ENCODE assay signal across 15 cellular contexts in the genomic region with DNA sequence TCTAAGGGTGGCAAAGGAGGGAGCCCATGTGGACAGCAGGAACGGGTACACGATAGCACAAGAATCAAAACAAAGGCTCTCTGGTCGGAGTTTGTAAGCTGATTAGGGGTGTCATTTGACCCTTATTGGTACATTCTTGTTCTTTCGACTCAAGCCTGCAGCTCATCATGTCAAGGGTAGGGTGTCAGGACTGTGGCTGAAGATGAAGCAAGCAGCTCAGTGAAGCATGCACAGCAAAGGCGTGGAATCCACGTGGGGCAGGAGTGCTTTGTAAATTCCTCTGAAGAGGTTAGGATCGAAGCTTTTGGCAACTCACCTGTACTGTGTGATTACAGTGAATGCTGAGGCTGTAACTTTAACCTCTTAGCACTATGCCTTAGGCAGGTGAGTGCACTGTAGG. TPM values are rescaled to one million over a fixed set of nuclear protein-coding genes. Genes with fewer than 3 reads are reported as not detected.
DNase-seq lines count a peak whose midpoint lies in the region; ATAC-seq and TF ChIP-seq lines count a peak whose summit lies in the region.
"Had no signal": no experiment of that assay in that cellular context is flagged by ENCODE, and none has a peak within 500 bp of the region (broad histone marks: within the 10 kb centered on the region; RNA-seq: fewer than 3 reads in every experiment).

No MANE protein-coding gene starts in this region.

- H3F3A ChIP-seq in neural progenitor cell (ENCODE audit: low read depth) = peaks cover 29% of the 10 kb centered on the region

- TF ChIP-seq CTCF in right atrium auricular region (IDR thresholded peaks at IDR 0.05) (no peak), coronary artery (IDR thresholded peaks at IDR 0.05) (no peak), neural progenitor cell (IDR thresholded peaks at IDR 0.05) (no peak), tibial nerve (IDR thresholded peaks at IDR 0.05) (no peak)

- no peak overlapping the region for H3K9ac ChIP-seq in neural progenitor cell

- H3K27me3 Mint-ChIP-seq in neural progenitor cell (ENCODE audit: insufficient read depth, low read depth) = peaks cover 5% of the 10 kb centered on the region
- H3K27me3 Mint-ChIP-seq: brain had no signal

- H3K4me3 ChIP-seq in right atrium auricular region (no peak overlapping the region), coronary artery (peak overlapping the region; percentile 56), neural progenitor cell (no peak overlapping the region), tibial nerve (no peak overlapping the region)

- peaks cover 6% of the 10 kb centered on the region for H4K20me1 ChIP-seq in neural progenitor cell (ENCODE audit: low read depth)

- H3K4me1 Mint-ChIP-seq in neural progenitor cell = peaks cover 19% of the 10 kb centered on the region

- H3K9me3 Mint-ChIP-seq in neural progenitor cell = no peaks in the 10 kb centered on the region
- H3K9me3 Mint-ChIP-seq: activated T-helper 1 cell treated with anti-CD3 and anti-CD28 coated beads, Interleukin-12 subunit alpha, Interleukin-12 subunit beta, Interleukin-2, Interleukin-4 antibody, amounts not matched to agents 30 ng/mL and 10 ng/mL and 1 ng/mL, durations not matched to agents 14 hours and 24 hours and 36 hours; brain had no signal

- whole genome bisulfite sequencing in tibial nerve, 2 donors = 40 to 62% methylated on average over 7 of the region's 7 CpGs

- H3K4me1 ChIP-seq in right atrium auricular region = peaks cover 0 to 23% of the 10 kb centered on the region in 2 donors
- peaks cover 12% of the 10 kb centered on the region for H3K4me1 ChIP-seq in neural progenitor cell
- peaks cover 0 to 8% (median 0%) of the 10 kb centered on the region in 4 donors for H3K4me1 ChIP-seq in tibial nerve

- H3K9me3 ChIP-seq in right atrium auricular region (no peaks in the 10 kb centered on the region), neural progenitor cell (ENCODE audit: low read depth) (no peaks in the 10 kb centered on the region), tibial nerve (no peaks in the 10 kb centered on the region)

- no peak overlapping the region for H3K4me3 Mint-ChIP-seq in neural progenitor cell
- H3K4me3 Mint-ChIP-seq: activated T-helper 1 cell treated with anti-CD3 and anti-CD28 coated beads, Interleukin-12 subunit alpha, Interleukin-12 subunit beta, Interleukin-2, Interleukin-4 antibody, amounts not matched to agents 30 ng/mL and 10 ng/mL and 1 ng/mL, durations not matched to agents 14 hours and 24 hours and 36 hours had no signal

- H3K27ac ChIP-seq in right atrium auricular region = peak overlapping the region; percentile 75 to 83
- H3K27ac ChIP-seq in coronary artery = peak overlapping the region; percentile 90 to 92
- H3K27ac ChIP-seq in neural progenitor cell = no peak overlapping the region
- peak overlapping the region in 2 of 4 donors; percentile 38 to 40 for H3K27ac ChIP-seq in tibial nerve

- no peaks in the 10 kb centered on the region for H3K36me3 ChIP-seq in right atrium auricular region
- no peaks in the 10 kb centered on the region for H3K36me3 ChIP-seq in neural progenitor cell
- H3K36me3 ChIP-seq in tibial nerve = no peaks in the 10 kb centered on the region

- intact Hi-C loops in Right ventricle myocardium inferior (cut with DNase I) = no loop called here

- H3K36me3 Mint-ChIP-seq in neural progenitor cell = no peaks in the 10 kb centered on the region
- H3K36me3 Mint-ChIP-seq: brain had no signal

- no peak for TF ChIP-seq POLR2A in tibial nerve (IDR thresholded peaks at IDR 0.05)

- no peak for TF ChIP-seq EP300 in tibial nerve (IDR thresholded peaks at IDR 0.05)

- no peak overlapping the region for H2AFZ ChIP-seq in neural progenitor cell (replicated peaks)

- peak overlapping the region; percentile 70 for H3K4me2 ChIP-seq in neural progenitor cell

- DNase-seq in right atrium auricular region (ENCODE audit: low spot score) (no peak), Right ventricle myocardium inferior (ENCODE audit: missing footprints) (no peak), coronary artery (ENCODE audit: low spot score) (no peak), neural progenitor cell (ENCODE audit: low spot score) (peak; percentile 69), NCI-H1048 (lab: John Stamatoyannopoulos, UW) (no peak), tibial nerve (ENCODE audit: low spot score in 2 of 2) (no peak), HuH-7.5 (ENCODE audit: low spot score) (no peak), OCI-M1 (lab: John Stamatoyannopoulos, UW) (no peak)
- DNase-seq: EL; NCI-H2081; SHP77 treated with DMSO at 0.1 percent for 48 hours; stimulated activated naive CD4-positive, alpha-beta T cell had no signal

- H3K27me3 ChIP-seq in right atrium auricular region = no peaks in the 10 kb centered on the region
- peaks cover 35% of the 10 kb centered on the region for H3K27me3 ChIP-seq in neural progenitor cell
- no peaks in the 10 kb centered on the region for H3K27me3 ChIP-seq in tibial nerve

- no peak for ATAC-seq in Right ventricle myocardium inferior
- ATAC-seq: activated CD4-positive, CD25-positive, alpha-beta regulatory T cell treated with anti-CD3 and anti-CD28 coated beads, Interleukin-2, amount 50 U/mL, for 24 hours had no signal

- no peak overlapping the region for H3K27ac Mint-ChIP-seq in neural progenitor cell
- H3K27ac Mint-ChIP-seq: activated T-helper 1 cell treated with anti-CD3 and anti-CD28 coated beads, Interleukin-12 subunit alpha, Interleukin-12 subunit beta, Interleukin-2, Interleukin-4 antibody, amounts not matched to agents 30 ng/mL and 10 ng/mL and 1 ng/mL, durations not matched to agents 14 hours and 24 hours and 36 hours; brain had no signal

- no peaks in the 10 kb centered on the region for H3K79me2 ChIP-seq in neural progenitor cell (ENCODE audit: low read depth)

RNA-seq across cellular contexts. Expression of a gene that starts 4.7 kb away (rescaled TPM):
- total RNA-seq in right atrium auricular region = 1 to 10 TPM; 8.6 to 9.2 TPM
- 12.7 TPM for total RNA-seq in Right ventricle myocardium inferior
- 11.6 and 11.9 TPM in 2 replicates for total RNA-seq in neural progenitor cell (ENCODE audit: low replicate concordance)
- total RNA-seq in tibial nerve = 10 to 100 TPM; 24.7 to 39.1 (median 27.2) TPM

RNA-seq across cellular contexts. Expression of a gene that starts 55.1 kb away (rescaled TPM):
- total RNA-seq in right atrium auricular region (10 to 100 TPM; 19.7 to 21.0 TPM), Right ventricle myocardium inferior (27.9 TPM), neural progenitor cell (ENCODE audit: low replicate concordance) (65.3 and 89.3 TPM in 2 replicates), tibial nerve (10 to 100 TPM; 24.9 to 56.1 (median 43.2) TPM)
